Comparison of ENCODE assay signal across 8 cellular contexts in genomic region chr5:76402880-76403712, GRCh38.
A peak's percentile ranks its signal among the peaks of the same experiment; 100 is the strongest.
DNase-seq lines count a peak whose midpoint lies in the region; ATAC-seq and TF ChIP-seq lines count a peak whose summit lies in the region.

IQGAP2 (plus strand) TSS chr5:76403285; CDS start chr5:76403546, 261 bp downstream.

- H3K4me3 ChIP-seq in brain microvascular endothelial cell (ENCODE audit: low read depth, low read length) = peak within 1 kb of the TSS; percentile 60

- H3K36me3 ChIP-seq in KOPT-K1 (ENCODE audit: insufficient read depth, low read length) (no peaks in the 10 kb centered on the region), brain microvascular endothelial cell (replicated peaks) (no peaks in the 10 kb centered on the region)

- DNase-seq in GM03348 (ENCODE audit: low spot score) (peak; percentile 66), UCSD-AML1 (lab: John Stamatoyannopoulos, UW; ENCODE audit: unreplicated experiment) (peak; percentile 89), brain microvascular endothelial cell (peak; percentile 22), iris pigment epithelial cell (ENCODE audit: low read depth) (peak; percentile 74), NCI-H2196 treated with DMSO at 0.1 percent for 48 hours (lab: John Stamatoyannopoulos, UW; ENCODE audit: unreplicated experiment) (no peak)
- peak; percentile 69 to 72 for DNase-seq in stimulated activated CD4-positive, alpha-beta T cell treated with anti-CD3 and anti-CD28 coated beads, Interleukin-15, amount 100 ng/mL, for 48 hours (ENCODE audit: low read depth in 2 of 2)

- peak within 1 kb of the TSS; percentile 92 for H3K27ac ChIP-seq in KOPT-K1 (ENCODE audit: low read depth, low read length, poor library complexity, severe bottlenecking)
- H3K27ac ChIP-seq in brain microvascular endothelial cell = no peak within 1 kb of the TSS

- peaks cover 29% of the 10 kb centered on the region for H3K27me3 ChIP-seq in brain microvascular endothelial cell (replicated peaks)

- in situ Hi-C loops in brain microvascular endothelial cell (cut with HindIII; ENCODE audit: low pct_ligation_motif_present, low sequenced_read_pairs) = no loop called here

- ATAC-seq in GM21825 (IDR thresholded peaks at IDR 0.05; ENCODE audit: unreplicated experiment) = peak; percentile 55

- peak; percentile 59 for TF ChIP-seq CTCF in brain microvascular endothelial cell (IDR thresholded peaks at IDR 0.05; ENCODE audit: low read depth, low read length, missing control alignments)

- no peaks in the 10 kb centered on the region for H3K9me3 ChIP-seq in KOPT-K1 (ENCODE audit: insufficient read depth, low read length, poor library complexity, severe bottlenecking)
